In the genomic region with DNA sequence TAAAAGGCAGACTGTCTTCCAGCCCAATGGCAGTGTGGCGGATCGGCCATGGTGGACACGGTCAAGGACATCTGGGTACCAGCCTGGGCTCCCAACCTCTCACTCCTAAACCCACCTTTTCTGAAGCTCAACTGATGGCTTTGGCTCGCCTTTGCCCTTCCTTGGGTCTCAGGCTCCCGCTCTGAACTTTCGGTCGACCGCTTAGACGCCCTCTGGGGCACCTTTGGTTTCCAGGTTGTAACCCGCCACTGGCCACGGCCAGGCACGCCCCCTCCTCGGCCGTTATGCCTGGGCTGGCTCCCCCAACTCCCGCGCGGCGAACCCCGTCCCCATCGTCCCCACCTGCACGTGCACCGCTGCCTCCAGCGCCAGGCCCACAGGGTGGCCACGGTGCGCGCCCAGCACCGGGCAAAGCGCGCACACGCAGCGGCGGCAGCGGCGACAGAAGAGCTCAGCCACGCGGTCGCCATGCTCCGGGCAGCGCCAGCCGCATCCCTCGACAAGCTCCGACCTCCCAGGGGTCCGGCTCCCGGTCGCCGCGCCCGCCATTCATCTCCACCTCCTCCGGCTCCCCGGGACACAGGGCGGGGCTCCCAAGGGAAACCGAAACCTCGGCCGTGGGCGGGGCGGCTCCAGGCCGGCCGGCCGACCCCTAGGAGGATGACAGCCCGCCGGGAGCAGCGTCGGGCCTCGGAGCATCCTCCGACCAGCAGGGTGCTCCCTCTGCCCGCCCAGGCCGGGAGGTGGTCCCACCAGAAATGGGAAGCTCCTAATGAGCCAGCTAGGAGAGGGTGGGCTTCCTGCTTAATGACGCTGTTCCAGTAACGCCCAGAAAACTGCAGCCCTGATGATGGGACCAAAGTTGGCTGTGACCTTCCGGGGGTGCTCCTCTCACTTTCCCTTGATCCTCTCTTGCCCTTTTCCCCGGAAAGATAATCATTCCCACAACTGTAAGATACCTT, we compare ENCODE assay signal across 8 cellular contexts. TPM values are rescaled to one million over a fixed set of nuclear protein-coding genes. Genes with fewer than 3 reads are reported as not detected.
DNase-seq lines count a peak whose midpoint lies in the region; ATAC-seq, FAIRE-seq and TF ChIP-seq lines count a peak whose summit lies in the region.

A gene with protein sequence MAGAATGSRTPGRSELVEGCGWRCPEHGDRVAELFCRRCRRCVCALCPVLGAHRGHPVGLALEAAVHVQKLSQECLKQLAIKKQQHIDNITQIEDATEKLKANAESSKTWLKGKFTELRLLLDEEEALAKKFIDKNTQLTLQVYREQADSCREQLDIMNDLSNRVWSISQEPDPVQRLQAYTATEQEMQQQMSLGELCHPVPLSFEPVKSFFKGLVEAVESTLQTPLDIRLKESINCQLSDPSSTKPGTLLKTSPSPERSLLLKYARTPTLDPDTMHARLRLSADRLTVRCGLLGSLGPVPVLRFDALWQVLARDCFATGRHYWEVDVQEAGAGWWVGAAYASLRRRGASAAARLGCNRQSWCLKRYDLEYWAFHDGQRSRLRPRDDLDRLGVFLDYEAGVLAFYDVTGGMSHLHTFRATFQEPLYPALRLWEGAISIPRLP (minus strand): TSS at position 583 of the 962 bp plus-strand sequence. CDS start 34 bp downstream, at position 549.

- no peaks in the 10 kb centered on the region for H3K9me3 ChIP-seq in A549

- TF ChIP-seq RAD21 in A549 (conservative IDR thresholded peaks at IDR 0.05 in 1 of 2, IDR thresholded peaks at IDR 0.05 in 1 of 2): peak; percentile 30 to 57; a peak in 4 of 5 replicates

- peak within 1 kb of the TSS; percentile 77 to 89 for H3K27ac ChIP-seq in A549

- peak; percentile 34 for TF ChIP-seq POLR2A in A549 (IDR thresholded peaks at IDR 0.05; ENCODE audit: low read length)

- 9% methylated on average over 28 of the region's 71 CpGs for WGBS in A549 (ENCODE audit: missing lambda C conversion rate)

- POLR2A ChIA-PET in A549 (lab: Yijun Ruan, JAX): interaction anchor here (0.9 to 1.3 kb wide), 2 partner anchors 10 to 73 kb away, joined by 3 to 4 read pairs; partner anchors contain the start of gene CORO2A

- FAIRE-seq in A549 (lab: Jason Lieb, UNC): no peak

- peak within 1 kb of the TSS; percentile 99 for H3K4me2 ChIP-seq in A549

- TF ChIP-seq CTCF in A549 (IDR thresholded peaks at IDR 0.05): peak; percentile 38; the same call in 2 of the 3 replicates

- H3K4me3 ChIP-seq in A549: peak within 1 kb of the TSS; percentile 70

- CTCF ChIA-PET in A549 (lab: Yijun Ruan, JAX): interaction anchor here (0.5 to 2.3 kb wide), 16 partner anchors 9 to 657 kb away, joined by 3 to 15 read pairs (median 4); partner anchors contain the start of gene TBC1D2

- DNase-seq in A549 (ENCODE audit: low read depth in 1 of 2, low spot score in 1 of 2): peak; percentile 47 to 83
- DNase-seq in NCI-H524 (lab: John Stamatoyannopoulos, UW): peak; percentile 71 to 82
- peak; percentile 87 for DNase-seq in activated CD8-positive, alpha-beta memory T cell treated with anti-CD3 and anti-CD28 coated beads for 24 hours
- DNase-seq in epidermal melanocyte (ENCODE audit: insufficient read length, low spot score): peak; percentile 73
- peak; percentile 44 for DNase-seq in mucosa of gallbladder (ENCODE audit: low spot score)
- peak; percentile 52 for DNase-seq in stimulated activated naive CD4-positive, alpha-beta T cell treated with Interleukin-2 at 50 U/mL for 16 hours (lab: John Stamatoyannopoulos, UW)

- no peak for TF ChIP-seq EP300 in A549 (IDR thresholded peaks at IDR 0.05)

- peaks cover 19% of the 10 kb centered on the region for H3K4me1 ChIP-seq in A549

- ATAC-seq in A549 (peak; percentile 81 to 92), GM18520 (IDR thresholded peaks at IDR 0.05; ENCODE audit: unreplicated experiment) (peak; percentile 43), HG03045 (IDR thresholded peaks at IDR 0.05; ENCODE audit: unreplicated experiment) (peak; percentile 68)

TF ChIP-seq in A549, 52 proteins besides CTCF, POLR2A, EP300 and RAD21 (continues in another document):
- no peak for TF ChIP-seq RARB (CRISPR knock-in tag; IDR thresholded peaks at IDR 0.05)
- TF ChIP-seq CEBPB (IDR thresholded peaks at IDR 0.05): no peak
- no peak for TF ChIP-seq ZFP36 (IDR thresholded peaks at IDR 0.05; ENCODE audit: borderline replicate concordance, partially characterized antibody)
- TF ChIP-seq CHD4 (IDR thresholded peaks at IDR 0.05; ENCODE audit: borderline replicate concordance): no peak
- TF ChIP-seq ZSCAN20 (CRISPR knock-in tag; IDR thresholded peaks at IDR 0.05): no peak
- no peak for TF ChIP-seq HDAC2 (IDR thresholded peaks at IDR 0.05)
- TF ChIP-seq KDM5A (IDR thresholded peaks at IDR 0.05): no peak
- no peak for TF ChIP-seq REST (IDR thresholded peaks at IDR 0.05)
- TF ChIP-seq ZC3H11A (IDR thresholded peaks at IDR 0.05): no peak
- no peak for TF ChIP-seq FOXS1 (CRISPR knock-in tag; IDR thresholded peaks at IDR 0.05)
- no peak for TF ChIP-seq FOSB (CRISPR knock-in tag; IDR thresholded peaks at IDR 0.05)
- TF ChIP-seq RCOR1 (IDR thresholded peaks at IDR 0.05; ENCODE audit: low read depth, low read length): no peak
- TF ChIP-seq, protein P1, sequence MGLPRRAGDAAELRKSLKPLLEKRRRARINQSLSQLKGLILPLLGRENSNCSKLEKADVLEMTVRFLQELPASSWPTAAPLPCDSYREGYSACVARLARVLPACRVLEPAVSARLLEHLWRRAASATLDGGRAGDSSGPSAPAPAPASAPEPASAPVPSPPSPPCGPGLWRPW (IDR thresholded peaks at IDR 0.05): no peak
- TF ChIP-seq HOXB13 (CRISPR knock-in tag; IDR thresholded peaks at IDR 0.05; ENCODE audit: low read depth): no peak
- TF ChIP-seq SREBF2 (IDR thresholded peaks at IDR 0.05): no peak
- no peak for TF ChIP-seq EHMT2 (IDR thresholded peaks at IDR 0.05; ENCODE audit: low read depth)
- TF ChIP-seq RNF2 (IDR thresholded peaks at IDR 0.05; ENCODE audit: borderline replicate concordance, low read depth): no peak
- peak; percentile 24; the same call in 1 of the 2 replicates for TF ChIP-seq MYC (IDR thresholded peaks at IDR 0.05; ENCODE audit: borderline replicate concordance, low read length)
- TF ChIP-seq, protein P2, sequence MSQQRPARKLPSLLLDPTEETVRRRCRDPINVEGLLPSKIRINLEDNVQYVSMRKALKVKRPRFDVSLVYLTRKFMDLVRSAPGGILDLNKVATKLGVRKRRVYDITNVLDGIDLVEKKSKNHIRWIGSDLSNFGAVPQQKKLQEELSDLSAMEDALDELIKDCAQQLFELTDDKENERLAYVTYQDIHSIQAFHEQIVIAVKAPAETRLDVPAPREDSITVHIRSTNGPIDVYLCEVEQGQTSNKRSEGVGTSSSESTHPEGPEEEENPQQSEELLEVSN (IDR thresholded peaks at IDR 0.05; ENCODE audit: borderline replicate concordance, low read depth): peak; percentile 89
- TF ChIP-seq BCL3 (IDR thresholded peaks at IDR 0.05): 0 out of 3 replicates have a peak, but pooled peaks have one; percentile 25
- no peak for TF ChIP-seq NPAS2 (CRISPR knock-in tag; IDR thresholded peaks at IDR 0.05; ENCODE audit: borderline replicate concordance)
- TF ChIP-seq MAX (IDR thresholded peaks at IDR 0.05): peak; percentile 96
- TF ChIP-seq HOXB5 (CRISPR knock-in tag; IDR thresholded peaks at IDR 0.05): no peak
- TF ChIP-seq CBX2 (IDR thresholded peaks at IDR 0.05; ENCODE audit: borderline replicate concordance, low read depth): no peak

RNA-seq across cellular contexts. Expression of the gene that starts here (rescaled TPM):
- polyA plus RNA-seq in A549 (2011; rRNA removed): 9.2 and 9.7 TPM in 2 replicates
- polyA plus RNA-seq in A549 (2012; cell fraction: cytosol; rRNA removed): 11.2 and 15.2 TPM in 2 replicates
- polyA plus RNA-seq in A549 (2012; cell fraction: nucleus; rRNA removed): 10.8 and 16.6 TPM in 2 replicates
- 8.8 to 10.1 TPM (median 9.1 TPM) in 3 replicates for polyA plus RNA-seq in A549 (2017; fragmentation: RNase III; extraction: RNeasy Plus Mini Kit Qiagen cat#74134 plus additional on column Dnase treatment)
- polyA minus RNA-seq in A549 (2011; rRNA and poly(A)+ RNA removed): 6.4 TPM in 2 replicates
- total RNA-seq in mucosa of gallbladder: 44.4 TPM

Comparison
In these comparisons a context has a peak if more than half of its experiments do, and no peak if none do; other contexts are left out.
1. Peak in every context shown above with its lines: DNase-seq, ATAC-seq, H3K4me3 ChIP-seq and H3K27ac ChIP-seq.